10 cellular contexts compared by ENCODE assay signal in the genomic region with DNA sequence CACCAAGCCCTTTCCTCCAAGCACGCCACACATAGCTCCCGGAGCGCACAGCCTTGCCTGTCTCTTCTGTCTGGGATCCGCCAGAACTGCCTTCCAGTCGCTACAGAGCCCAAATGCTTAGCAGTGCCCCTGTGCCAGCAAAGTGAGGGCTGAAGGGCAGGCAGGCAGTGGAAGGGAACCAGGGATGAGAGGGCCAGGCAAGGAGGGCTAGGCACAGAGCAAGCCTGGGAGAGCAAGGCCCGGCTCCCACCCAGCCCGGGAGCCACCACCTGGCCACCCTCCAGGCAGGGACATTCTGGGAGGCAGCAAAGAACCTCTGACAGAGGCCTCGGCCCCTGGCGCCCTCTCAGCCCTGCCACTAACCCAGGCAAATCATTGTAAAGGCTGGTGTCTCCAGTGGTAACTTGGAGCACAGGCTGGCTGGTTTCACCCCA. TPM values are rescaled to one million over a fixed set of nuclear protein-coding genes. Genes with fewer than 3 reads are reported as not detected.
DNase-seq lines count a peak whose midpoint lies in the region; TF ChIP-seq lines count a peak whose summit lies in the region.
"Had no signal": no experiment of that assay in that cellular context is flagged by ENCODE, and none has a peak within 500 bp of the region (broad histone marks: within the 10 kb centered on the region; RNA-seq: fewer than 3 reads in every experiment).

No MANE protein-coding gene starts in this region.

- H2AFZ ChIP-seq in fibroblast of lung (ENCODE audit: low read length) (no peak overlapping the region), neuronal stem cell (ENCODE audit: low read length) (no peak overlapping the region)

- H3K4me1 ChIP-seq in fibroblast of lung (ENCODE audit: control insufficient read depth, extremely low read depth, insufficient read depth, low read length) (peaks cover 60% of the 10 kb centered on the region), neuronal stem cell (ENCODE audit: control insufficient read depth in 2 of 2, insufficient read depth in 1 of 2, low read depth in 1 of 2, low read length in 2 of 2) (peaks cover 20 to 79% of the 10 kb centered on the region in 2 donors), uterus (peaks cover 22 to 29% of the 10 kb centered on the region in 2 donors)

- H3K4ac ChIP-seq in neuronal stem cell (ENCODE audit: low read length), result no peak overlapping the region

- H2BK120ac ChIP-seq in neuronal stem cell (ENCODE audit: low read depth, low read length), result no peak overlapping the region

- no peak overlapping the region for H3K4me3 ChIP-seq in fibroblast of lung (replicated peaks in 1 of 4; ENCODE audit: control extremely low read depth in 1 of 4, insufficient read depth in 1 of 4, low read depth in 3 of 4, low read length in 4 of 4)
- no peak overlapping the region for H3K4me3 ChIP-seq in neuronal stem cell (ENCODE audit: low read length in 2 of 2)
- H3K4me3 ChIP-seq in uterus, result no peak overlapping the region

- no peaks in the 10 kb centered on the region for H3K79me2 ChIP-seq in fibroblast of lung (ENCODE audit: control insufficient read depth, insufficient read depth, low read length)

- H3K9ac ChIP-seq in fibroblast of lung (ENCODE audit: insufficient read depth, low read length), result peak overlapping the region; percentile 32
- H3K9ac ChIP-seq in neuronal stem cell (ENCODE audit: low read depth, low read length, poor library complexity), result no peak overlapping the region

- no peak overlapping the region for H2BK12ac ChIP-seq in neuronal stem cell (ENCODE audit: low read length)

- intact Hi-C loops in uterus (cut with DNase I; ENCODE audit: low total_unique reads), result no loop called here

- no peak overlapping the region for H4K91ac ChIP-seq in neuronal stem cell (ENCODE audit: low read depth, low read length, poor library complexity)

- H3K4me2 ChIP-seq in fibroblast of lung (ENCODE audit: extremely low read depth, insufficient read depth, low read length), result no peak overlapping the region
- no peak overlapping the region for H3K4me2 ChIP-seq in neuronal stem cell (ENCODE audit: insufficient read depth, low read length, poor library complexity, severe bottlenecking)

- H4K20me1 ChIP-seq in fibroblast of lung (ENCODE audit: control insufficient read depth, extremely low read depth, insufficient read depth, low read length), result no peaks in the 10 kb centered on the region

- no peak overlapping the region for H2BK15ac ChIP-seq in neuronal stem cell (ENCODE audit: low read length)

- TF ChIP-seq CTCF in fibroblast of lung (conservative IDR thresholded peaks at IDR 0.05 in 1 of 2, IDR thresholded peaks at IDR 0.05 in 1 of 2; ENCODE audit: low read depth in 1 of 2, low read length in 2 of 2), result no peak
- TF ChIP-seq CTCF in uterus (IDR thresholded peaks at IDR 0.05), result no peak

- no CpG with 5 or more reads among the region's 9 CpGs for WGBS in neuronal stem cell (ENCODE audit: extremely low coverage in 2 of 2, insufficient read length in 2 of 2, insufficient replicate concordance in 1 of 2), 2 donors

- H4K8ac ChIP-seq in neuronal stem cell (ENCODE audit: low read depth, low read length), result no peak overlapping the region

- peak overlapping the region; percentile 11 for H3K14ac ChIP-seq in neuronal stem cell (ENCODE audit: low read length)

- H2BK5ac ChIP-seq in neuronal stem cell (ENCODE audit: low read length), result no peak overlapping the region

- DNase-seq in DMS53 (lab: John Stamatoyannopoulos, UW), result peak; percentile 34
- DNase-seq in DMS53 treated with DMSO at 0.1 percent for 48 hours (lab: John Stamatoyannopoulos, UW; ENCODE audit: unreplicated experiment), result no peak
- DNase-seq in fibroblast of lung (ENCODE audit: low read depth in 2 of 2), result no peak
- no peak for DNase-seq in neuronal stem cell (ENCODE audit: low spot score)
- DNase-seq in uterus, result peak; percentile 33 to 37
- no peak for DNase-seq in NCI-H1436 treated with DMSO at 0.1 percent for 48 hours (lab: John Stamatoyannopoulos, UW)
- no peak for DNase-seq in activated CD4-positive, alpha-beta T cell treated with anti-CD3 and anti-CD28 coated beads for 4 hours
- no peak for DNase-seq in GM19238 (ENCODE audit: insufficient read length, low spot score)
- DNase-seq: cerebellar nuclear complex, NCI-H2227 treated with DMSO at 0.1 percent for 48 hours had no signal

- peaks cover 5% of the 10 kb centered on the region for H3K36me3 ChIP-seq in fibroblast of lung (ENCODE audit: control insufficient read depth, insufficient read depth, low read length)
- H3K36me3 ChIP-seq in neuronal stem cell (replicated peaks in 1 of 2; ENCODE audit: control insufficient read depth in 2 of 2, insufficient read depth in 2 of 2, low read length in 2 of 2), result no peaks in the 10 kb centered on the region
- H3K36me3 ChIP-seq in uterus, result no peaks in the 10 kb centered on the region

- no peak for TF ChIP-seq POLR2A in uterus (IDR thresholded peaks at IDR 0.05)

- H3K27ac ChIP-seq in fibroblast of lung (ENCODE audit: insufficient read depth, low read length) (peak overlapping the region; percentile 100), neuronal stem cell (replicated peaks; ENCODE audit: low read length) (no peak overlapping the region), uterus (peak overlapping the region; percentile 93 to 95)

- H3K27me3 ChIP-seq in fibroblast of lung (ENCODE audit: control insufficient read depth, insufficient read depth, low read length) (no peaks in the 10 kb centered on the region), neuronal stem cell (ENCODE audit: control insufficient read depth in 3 of 3, insufficient read depth in 3 of 3, low read depth in 1 of 3, low read length in 3 of 3) (no peaks in the 10 kb centered on the region), uterus (no peaks in the 10 kb centered on the region)

- H3K79me1 ChIP-seq in neuronal stem cell (ENCODE audit: low read depth, low read length), result peaks cover 1% of the 10 kb centered on the region

- H3K9me3 ChIP-seq in fibroblast of lung (ENCODE audit: control insufficient read depth, insufficient read depth, low read depth, low read length), result no peaks in the 10 kb centered on the region
- no peaks in the 10 kb centered on the region for H3K9me3 ChIP-seq in neuronal stem cell (replicated peaks in 1 of 2; ENCODE audit: control insufficient read depth in 2 of 2, insufficient read depth in 1 of 2, low read depth in 1 of 2, low read length in 2 of 2)
- no peaks in the 10 kb centered on the region for H3K9me3 ChIP-seq in uterus

- peak overlapping the region; percentile 56 for H3K23ac ChIP-seq in neuronal stem cell (ENCODE audit: low read depth, low read length, poor library complexity)

- H2AK5ac ChIP-seq in neuronal stem cell (ENCODE audit: low read depth, low read length), result no peak overlapping the region

- peak overlapping the region; percentile 13 for H3K18ac ChIP-seq in neuronal stem cell (ENCODE audit: low read length)

RNA-seq across cellular contexts. Expression of a gene that starts 32.5 kb away (rescaled TPM):
- total RNA-seq in fibroblast of lung (20.8 and 43.1 TPM in 2 replicates), uterus (10 to 100 TPM; 12.0 to 30.0 (median 28.4) TPM)
- polyA plus RNA-seq in fibroblast of lung, result 35.8 and 40.3 TPM in 2 replicates
- 24.2 and 25.1 TPM in 2 replicates for polyA plus RNA-seq in fibroblast of lung (2012)
- 24.2 and 24.6 TPM in 2 replicates for polyA minus RNA-seq in fibroblast of lung (ENCODE audit: low replicate concordance)
- polyA plus RNA-seq in neuronal stem cell (2013, experiment 1 of 2), result 20.2 TPM
- 20.3 TPM for polyA plus RNA-seq in neuronal stem cell (2013, experiment 2 of 2)

Comparison
In these comparisons a context has a peak if more than half of its experiments do, and no peak if none do; other contexts are left out.
1. DNase-seq: peak in DMS53 (single experiment) and uterus (2 of 2); none in DMS53 treated with DMSO at 0.1 percent for 48 hours (single experiment), fibroblast of lung (0 of 2), neuronal stem cell (single experiment), NCI-H1436 treated with DMSO at 0.1 percent for 48 hours (single experiment), activated CD4-positive, alpha-beta T cell treated with anti-CD3 and anti-CD28 coated beads for 4 hours (0 of 2) and GM19238 (single experiment).